Comparison of ENCODE assay signal across 8 cellular contexts in the genomic region with DNA sequence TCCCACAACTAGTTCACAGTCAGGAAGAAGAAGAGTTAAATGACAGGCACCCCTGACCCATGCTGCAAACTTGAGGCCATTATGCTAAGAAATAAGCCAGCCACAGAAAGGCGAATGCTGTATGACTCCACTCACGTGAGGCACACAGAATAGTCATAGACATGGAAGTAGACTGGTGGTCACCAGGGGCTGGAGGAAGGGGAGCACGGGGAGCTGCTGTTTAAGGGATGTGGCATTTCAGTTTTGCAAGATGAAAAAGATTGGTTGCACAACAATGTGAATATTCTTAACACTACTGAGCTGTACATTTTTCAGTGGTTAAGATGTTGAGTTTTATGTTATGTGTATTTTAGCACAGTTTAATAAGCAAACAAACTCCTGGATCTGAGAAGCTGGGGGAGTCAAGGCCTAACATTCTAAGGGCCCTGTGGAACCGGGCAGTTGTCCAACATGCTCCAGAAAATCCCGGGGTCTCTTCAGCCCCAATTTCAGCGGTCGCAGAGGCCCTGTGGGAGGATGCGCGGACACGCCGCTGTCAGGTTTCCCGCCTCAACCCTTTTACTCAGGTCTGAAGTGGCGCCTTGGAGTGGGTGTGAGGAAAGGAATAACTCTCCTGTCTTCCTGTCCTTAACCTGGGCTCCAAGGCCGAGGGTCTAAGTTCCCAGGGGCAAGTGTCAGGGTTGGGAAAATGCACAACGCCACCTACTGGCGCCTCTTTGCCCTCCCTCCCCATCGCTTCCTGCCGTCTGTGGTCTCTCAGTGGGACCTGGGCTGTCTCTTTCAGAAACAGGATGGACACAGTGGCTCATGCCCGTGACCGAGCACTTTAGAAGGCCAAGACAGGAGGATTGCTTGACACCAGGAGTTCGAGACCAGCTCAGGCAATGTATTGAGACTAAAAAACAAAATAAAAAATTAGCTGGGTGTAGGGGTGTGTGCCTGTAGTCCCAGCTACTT. TPM values are rescaled to one million over a fixed set of nuclear protein-coding genes. Genes with fewer than 3 reads are reported as not detected.
DNase-seq lines count a peak whose midpoint lies in the region; ATAC-seq, FAIRE-seq and TF ChIP-seq lines count a peak whose summit lies in the region.

No MANE protein-coding gene starts in this region.

- WGBS in body of pancreas, 2 donors = 55 to 58% methylated on average over 16 to 21 of the region's 21 CpGs
- 68 to 71% (median 70%) methylated on average over 21 of the region's 21 CpGs for WGBS in stomach, 5 donors

- H3K9me3 ChIP-seq in Panc1 (ENCODE audit: control insufficient read depth, insufficient read depth, low read depth, low read length) (no peaks in the 10 kb centered on the region), body of pancreas (no peaks in the 10 kb centered on the region), stomach (no peaks in the 10 kb centered on the region)

- CTCF ChIA-PET in Panc1 (lab: Charles Lee) = no interaction called here

- TF ChIP-seq POLR2A in GM12892 (IDR thresholded peaks at IDR 0.05; ENCODE audit: low read depth, low read length) (no peak), body of pancreas (IDR thresholded peaks at IDR 0.05) (no peak), stomach (IDR thresholded peaks at IDR 0.05) (no peak)

- POLR2A ChIA-PET in Panc1 (lab: Charles Lee) = no interaction called here
- POLR2A ChIA-PET in naive thymus-derived CD8-positive, alpha-beta T cell (lab: Charles Lee) = no interaction called here

- intact Hi-C loops in Panc1 (cut with micrococcal nuclease; ENCODE audit: unreplicated experiment) (no loop called here), body of pancreas (cut with DNase I) (loop anchor here (10.0 kb wide), 1 partner anchor 275 kb away; a partner anchor contains a TSS), stomach (cut with DNase I; ENCODE audit: low total_unique reads) (no loop called here)

- H3K4me1 ChIP-seq in Panc1 (ENCODE audit: control insufficient read depth, insufficient read depth, low read length) = no peaks in the 10 kb centered on the region
- peaks cover 10% of the 10 kb centered on the region for H3K4me1 ChIP-seq in body of pancreas
- peaks cover 0 to 8% (median 8%) of the 10 kb centered on the region in 4 donors for H3K4me1 ChIP-seq in stomach

- H3K27ac ChIP-seq in Panc1 (ENCODE audit: low read length) (no peak overlapping the region), body of pancreas (no peak overlapping the region), stomach (no peak overlapping the region)

- FAIRE-seq in GM12892 (lab: Jason Lieb, UNC) = no peak

- no peaks in the 10 kb centered on the region for H3K9me3 Mint-ChIP-seq in naive thymus-derived CD8-positive, alpha-beta T cell

- no TSS peak for BruUV-seq in Panc1 (replicated peaks; lab: Mats Ljungman, UMichigan)

- in situ Hi-C loops in Panc1 (cut with HindIII; ENCODE audit: low pct_unique_long_range_greater_than_20kb, low sequenced_read_pairs) = no loop called here

- TF ChIP-seq EP300 in stomach (IDR thresholded peaks at IDR 0.05) = no peak

- H3K27me3 Mint-ChIP-seq in naive thymus-derived CD8-positive, alpha-beta T cell = peaks cover 2 to 17% (median 7%) of the 10 kb centered on the region in 5 donors

- no peak overlapping the region for H3K4me3 ChIP-seq in Panc1 (ENCODE audit: low read depth in 2 of 2, low read length in 2 of 2)
- no peak overlapping the region for H3K4me3 ChIP-seq in body of pancreas
- no peak overlapping the region for H3K4me3 ChIP-seq in stomach

- no peaks in the 10 kb centered on the region for H3K36me3 Mint-ChIP-seq in naive thymus-derived CD8-positive, alpha-beta T cell

- H3K27me3 ChIP-seq in Panc1 (ENCODE audit: control insufficient read depth, insufficient read depth, low read length) (peaks cover 3% of the 10 kb centered on the region; the same call in 1 of the 2 replicates), body of pancreas (no peaks in the 10 kb centered on the region), stomach (peaks cover 0 to 7% (median 3%) of the 10 kb centered on the region in 3 donors)

- TF ChIP-seq CTCF in Panc1 (IDR thresholded peaks at IDR 0.05) (peak; percentile 69), body of pancreas (IDR thresholded peaks at IDR 0.05) (peak in 6 of 7 experiments; percentile 14 to 33 (median 31)), stomach (IDR thresholded peaks at IDR 0.05) (peak in 2 of 7 experiments; percentile 17 to 45)

- no peak overlapping the region for H3K27ac Mint-ChIP-seq in naive thymus-derived CD8-positive, alpha-beta T cell

- peaks cover 2 to 10% (median 6%) of the 10 kb centered on the region in 4 donors for H3K4me1 Mint-ChIP-seq in naive thymus-derived CD8-positive, alpha-beta T cell

- peak; percentile 56 for DNase-seq in 8988T
- DNase-seq in GM12892 (ENCODE audit: insufficient read length) = peak; percentile 38
- no peak for DNase-seq in Panc1 (ENCODE audit: low read depth, low spot score)
- DNase-seq in body of pancreas = peak in 2 of 4 donors; percentile 21 to 30
- DNase-seq in naive thymus-derived CD8-positive, alpha-beta T cell = peak in 4 of 10 donors; percentile 25 to 42 (median 28)
- DNase-seq in NCI-H524 treated with DMSO at 0.1 percent for 48 hours (lab: John Stamatoyannopoulos, UW) = no peak
- DNase-seq in stomach = no peak

- no peak overlapping the region for H3K4me3 Mint-ChIP-seq in naive thymus-derived CD8-positive, alpha-beta T cell

- H3K36me3 ChIP-seq in Panc1 (ENCODE audit: control insufficient read depth, insufficient read depth, low read length) = no peaks in the 10 kb centered on the region
- H3K36me3 ChIP-seq in body of pancreas (replicated peaks in 1 of 2; ENCODE audit: insufficient read depth in 1 of 2, low read depth in 2 of 2) = no peaks in the 10 kb centered on the region
- no peaks in the 10 kb centered on the region for H3K36me3 ChIP-seq in stomach

- ATAC-seq in Panc1 = peak; percentile 58; the same call in 1 of the 2 replicates
- no peak for ATAC-seq in body of pancreas
- peak; percentile 47 to 55 for ATAC-seq in naive thymus-derived CD8-positive, alpha-beta T cell
- ATAC-seq in HG02840 (IDR thresholded peaks at IDR 0.05; ENCODE audit: low FRiP score, unreplicated experiment) = no peak

RNA-seq across cellular contexts. Expression of a gene that starts 4.4 kb away (rescaled TPM):
- 0.06 TPM for polyA plus RNA-seq in GM12892 (2012; ENCODE audit: missing spikeins)
- 0.15 TPM for total RNA-seq in Panc1 (2021; ENCODE audit: unreplicated experiment)
- not detected for polyA plus RNA-seq in Panc1 (2012; ENCODE audit: insufficient read length)
- total RNA-seq in body of pancreas = not detected
- total RNA-seq in naive thymus-derived CD8-positive, alpha-beta T cell = 10 to 100 TPM; 14.7 to 15.4 TPM
- under 1 TPM; 0.29 to 0.75 (median 0.52) TPM for polyA plus RNA-seq in naive thymus-derived CD8-positive, alpha-beta T cell
- under 1 TPM in 1 of 5 donors, not detected in 4; 0.37 TPM for total RNA-seq in stomach
- under 1 TPM in 1 of 3 donors, not detected in 2; 0.03 TPM for polyA plus RNA-seq in stomach

RNA-seq across cellular contexts. Expression of a gene that starts 12.3 kb away (rescaled TPM):
- polyA plus RNA-seq in GM12892 (2012; ENCODE audit: missing spikeins) = not detected
- total RNA-seq in Panc1 (2021; ENCODE audit: unreplicated experiment) (not detected), body of pancreas (not detected), stomach (not detected)
- polyA plus RNA-seq in Panc1 (2012; ENCODE audit: insufficient read length) = not detected
- not detected for total RNA-seq in naive thymus-derived CD8-positive, alpha-beta T cell
- not detected for polyA plus RNA-seq in naive thymus-derived CD8-positive, alpha-beta T cell
- not detected for polyA plus RNA-seq in stomach

RNA-seq across cellular contexts. Expression of a gene that starts 45.5 kb away (rescaled TPM):
- 6.2 TPM for polyA plus RNA-seq in GM12892 (2012; ENCODE audit: missing spikeins)
- total RNA-seq in Panc1 (2021; ENCODE audit: unreplicated experiment) (10.7 TPM), body of pancreas (10 to 100 TPM in 1 of 2 donors, 1 to 10 TPM in 1; 4.0 to 38.7 TPM), stomach (10 to 100 TPM in 2 of 5 donors, 1 to 10 TPM in 2, not detected in 1; 4.2 to 18.1 (median 10.6) TPM)
- polyA plus RNA-seq in Panc1 (2012; ENCODE audit: insufficient read length) = 14.6 TPM
- 10 to 100 TPM; 22.6 to 24.2 TPM for total RNA-seq in naive thymus-derived CD8-positive, alpha-beta T cell
- polyA plus RNA-seq in naive thymus-derived CD8-positive, alpha-beta T cell = 10 to 100 TPM; 22.1 to 33.2 (median 26.0) TPM
- polyA plus RNA-seq in stomach = 10 to 100 TPM; 14.1 to 27.2 (median 20.9) TPM

Comparison
In these comparisons a context has a peak if more than half of its experiments do, and no peak if none do; other contexts are left out.
1. DNase-seq: peak in 8988T (single experiment) and GM12892 (single experiment); none in Panc1 (single experiment), NCI-H524 treated with DMSO at 0.1 percent for 48 hours (single experiment) and stomach (single experiment).
2. ATAC-seq: peak in Panc1 (single experiment) and naive thymus-derived CD8-positive, alpha-beta T cell (2 of 2); none in body of pancreas (single experiment) and HG02840 (single experiment).
3. RNA of a gene that starts 4.4 kb away (total RNA-seq): 14.7 to 15.4 TPM in naive thymus-derived CD8-positive, alpha-beta T cell; 0.15 TPM in Panc1 (single experiment), not detected in body of pancreas and 0.37 TPM in stomach; every median in the first group is over 10 times any median in the second.